In the genomic region with DNA sequence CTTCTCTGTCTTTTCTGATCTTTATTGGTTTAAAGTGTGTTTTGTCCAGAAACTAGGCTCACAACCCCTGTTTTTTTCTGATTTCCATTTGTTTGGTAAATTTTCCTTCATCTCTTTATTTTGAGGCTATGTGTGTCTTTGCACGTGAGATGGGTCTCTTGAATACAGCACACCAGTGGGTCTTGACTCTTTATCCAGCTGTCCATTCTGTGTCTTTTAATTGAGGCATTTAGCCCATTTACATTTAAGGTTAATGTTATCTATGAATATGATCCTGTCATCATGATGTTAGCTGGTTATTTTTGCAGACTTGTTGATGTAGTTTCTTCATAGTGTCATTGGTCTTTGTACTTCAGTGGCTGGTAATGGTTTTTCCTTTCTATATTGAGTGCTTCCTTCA, we compare ENCODE assay signal across 9 cellular contexts. TPM values are rescaled to one million over a fixed set of nuclear protein-coding genes. Genes with fewer than 3 reads are reported as not detected.
"Had no signal": no experiment of that assay in that cellular context is flagged by ENCODE, and none has a peak within 500 bp of the region (broad histone marks: within the 10 kb centered on the region; RNA-seq: fewer than 3 reads in every experiment).

No MANE protein-coding gene starts in this region.

- DNase-seq: GDM1, GF-D8 had no signal

- FAIRE-seq: G401.6, GM12878, GM12891, GM12892, GM18507, GM19239 had no signal

- ATAC-seq: GM12878 had no signal

- H3K4me3 ChIP-seq: GM12878 had no signal

RNA-seq across cellular contexts. Expression of gene TEX36, which starts 10.1 kb away (rescaled TPM):
- total RNA-seq: G401, GM12878 had no signal
